Comparison of ENCODE assay signal across 15 cellular contexts in genomic region chr5:61159841-61160240, GRCh38. TPM values are rescaled to one million over a fixed set of nuclear protein-coding genes. Genes with fewer than 3 reads are reported as not detected.
A peak's percentile ranks its signal among the peaks of the same experiment; 100 is the strongest.
DNase-seq lines count a peak whose midpoint lies in the region; ATAC-seq and TF ChIP-seq lines count a peak whose summit lies in the region.
"Had no signal": no experiment of that assay in that cellular context is flagged by ENCODE, and none has a peak within 500 bp of the region (broad histone marks: within the 10 kb centered on the region; RNA-seq: fewer than 3 reads in every experiment).

No MANE protein-coding gene starts in this region.

- CTCF ChIA-PET in activated CD8-positive, alpha-beta T cell treated with anti-CD3 and anti-CD28 coated beads for 36 hours (lab: Charles Lee) = no interaction called here

- H3K9me3 Mint-ChIP-seq in activated CD8-positive, alpha-beta T cell treated with anti-CD3 and anti-CD28 coated beads for 36 hours = peaks cover 8% of the 10 kb centered on the region
- H3K9me3 Mint-ChIP-seq in mesothelial cell of epicardium = peaks cover 12% of the 10 kb centered on the region

- H3K27me3 ChIP-seq in HL-60 (ENCODE audit: insufficient read depth, poor library complexity, severe bottlenecking) = no peaks in the 10 kb centered on the region
- H3K27me3 ChIP-seq: SJSA1, upper lobe of left lung had no signal

- peak overlapping the region; percentile 68 for H3K27ac Mint-ChIP-seq in activated CD8-positive, alpha-beta T cell treated with anti-CD3 and anti-CD28 coated beads for 36 hours
- H3K27ac Mint-ChIP-seq in mesothelial cell of epicardium = no peak overlapping the region

- DNase-seq in NCI-H446 (lab: John Stamatoyannopoulos, UW) (peak; percentile 4 to 56), NCI-H446 treated with DMSO at 0.1 percent for 48 hours (lab: John Stamatoyannopoulos, UW) (no peak), HL-60 (ENCODE audit: low read depth in 1 of 2, low spot score in 1 of 2) (peak in 1 of 2 experiments; percentile 66), mesothelial cell of epicardium (ENCODE audit: low spot score in 2 of 2, unreplicated experiment in 2 of 2) (no peak), RPMI8226 (no peak)
- DNase-seq in activated CD8-positive, alpha-beta T cell treated with anti-CD3 and anti-CD28 coated beads for 36 hours = no peak
- DNase-seq in stimulated activated CD4-positive, alpha-beta T cell treated with anti-CD3 and anti-CD28 coated beads, Interleukin-1b, Interleukin-23, amount 100 ng/mL, for 48 hours = no peak
- DNase-seq: activated CD4-positive, CD25-positive, alpha-beta regulatory T cell treated with anti-CD3 and anti-CD28 coated beads, Interleukin-2, amount 50 U/mL, for 72 hours; activated gamma-delta T cell; cerebellar nuclear complex; DMS153; NCI-H510A treated with DMSO at 0.1 percent for 48 hours; upper lobe of left lung had no signal

- no peak for ATAC-seq in activated CD8-positive, alpha-beta T cell treated with anti-CD3 and anti-CD28 coated beads for 36 hours
- ATAC-seq in HG03520 (IDR thresholded peaks at IDR 0.05; ENCODE audit: unreplicated experiment) = no peak

- H3K4me1 Mint-ChIP-seq in activated CD8-positive, alpha-beta T cell treated with anti-CD3 and anti-CD28 coated beads for 36 hours (ENCODE audit: low read depth) = peaks cover 34% of the 10 kb centered on the region
- H3K4me1 Mint-ChIP-seq in mesothelial cell of epicardium = peaks cover 43% of the 10 kb centered on the region

- intact Hi-C loops in activated CD8-positive, alpha-beta T cell treated with anti-CD3 and anti-CD28 coated beads for 36 hours (cut with micrococcal nuclease) = no loop called here

- POLR2A ChIA-PET in activated CD8-positive, alpha-beta T cell treated with anti-CD3 and anti-CD28 coated beads for 36 hours (lab: Charles Lee) = no interaction called here

- H3K4me3 ChIP-seq in HL-60 (replicated peaks; ENCODE audit: insufficient read depth, low read length) = no peak overlapping the region
- H3K4me3 ChIP-seq: SJSA1 had no signal

- H3K27ac ChIP-seq in HL-60 (replicated peaks) = peak overlapping the region; percentile 94
- H3K27ac ChIP-seq: SJSA1 had no signal

- H3K4me3 Mint-ChIP-seq in activated CD8-positive, alpha-beta T cell treated with anti-CD3 and anti-CD28 coated beads for 36 hours = no peak overlapping the region
- peak overlapping the region; percentile 2 for H3K4me3 Mint-ChIP-seq in mesothelial cell of epicardium

- H3K27me3 Mint-ChIP-seq in activated CD8-positive, alpha-beta T cell treated with anti-CD3 and anti-CD28 coated beads for 36 hours = no peaks in the 10 kb centered on the region
- H3K27me3 Mint-ChIP-seq in mesothelial cell of epicardium (ENCODE audit: low read depth) = no peaks in the 10 kb centered on the region

- TF ChIP-seq CTCF in HL-60 (IDR thresholded peaks at IDR 0.05; ENCODE audit: insufficient read depth, low read length) = no peak
- no peak for TF ChIP-seq CTCF in activated CD8-positive, alpha-beta T cell treated with anti-CD3 and anti-CD28 coated beads for 36 hours (IDR thresholded peaks at IDR 0.05)
- no peak for TF ChIP-seq CTCF in mesothelial cell of epicardium (IDR thresholded peaks at IDR 0.05; ENCODE audit: unreplicated experiment)

- H3K36me3 Mint-ChIP-seq in activated CD8-positive, alpha-beta T cell treated with anti-CD3 and anti-CD28 coated beads for 36 hours (ENCODE audit: low read depth) = peaks cover 60% of the 10 kb centered on the region
- peaks cover 35% of the 10 kb centered on the region for H3K36me3 Mint-ChIP-seq in mesothelial cell of epicardium

RNA-seq across cellular contexts. Expression of gene SMIM15, which starts 2.4 kb away (rescaled TPM):
- total RNA-seq in activated CD8-positive, alpha-beta T cell treated with anti-CD3 and anti-CD28 coated beads for 36 hours = 10 to 100 TPM; 58.9 to 64.3 TPM
- total RNA-seq in mesothelial cell of epicardium = 49.0 to 51.2 TPM (median 50.9 TPM) in 3 replicates

Comparison
In these comparisons a context has a peak if more than half of its experiments do, and no peak if none do; other contexts are left out.
1. DNase-seq: peak in NCI-H446 (2 of 2); none in NCI-H446 treated with DMSO at 0.1 percent for 48 hours (single experiment), activated CD8-positive, alpha-beta T cell treated with anti-CD3 and anti-CD28 coated beads for 36 hours (single experiment), mesothelial cell of epicardium (0 of 2), RPMI8226 (single experiment) and stimulated activated CD4-positive, alpha-beta T cell treated with anti-CD3 and anti-CD28 coated beads, Interleukin-1b, Interleukin-23, amount 100 ng/mL, for 48 hours (single experiment).